In the genomic region with DNA sequence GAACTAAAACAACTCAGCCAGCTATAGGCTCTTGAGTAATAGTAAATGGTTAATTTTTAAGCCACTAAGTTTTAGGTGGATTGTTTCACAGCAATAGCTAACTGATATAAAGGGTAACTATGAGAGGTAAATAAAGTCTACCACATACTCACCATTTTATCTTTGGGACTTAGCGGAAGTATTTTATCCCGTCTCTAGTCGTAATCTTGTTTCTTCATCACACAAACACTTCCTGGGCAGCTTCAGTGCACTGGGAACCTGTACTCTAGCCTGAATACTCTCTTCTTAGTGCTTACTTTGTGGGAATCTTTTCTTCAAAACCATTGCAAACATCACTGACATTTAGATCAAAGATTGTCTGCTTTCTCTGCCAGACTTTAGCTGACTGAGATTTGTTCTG, we compare ENCODE assay signal across 20 cellular contexts.
"Had no signal": no experiment of that assay in that cellular context is flagged by ENCODE, and none has a peak within 500 bp of the region (broad histone marks: within the 10 kb centered on the region; RNA-seq: fewer than 3 reads in every experiment).

No MANE protein-coding gene starts in this region.

- H3K27ac Mint-ChIP-seq: immature natural killer cell, mesothelial cell of epicardium had no signal

- ATAC-seq: foreskin keratinocyte, gastroesophageal sphincter, heart left ventricle, left lung, left ventricle myocardium superior, lower lobe of right lung had no signal

- H3K79me2 ChIP-seq: hepatocyte had no signal

- H3K36me3 ChIP-seq: esophagus muscularis mucosa, gastroesophageal sphincter, heart left ventricle, left lung, lower lobe of right lung had no signal

- H3K4me1 Mint-ChIP-seq: immature natural killer cell, mesothelial cell of epicardium had no signal

- H3K4me3 ChIP-seq: coronary artery, dorsolateral prefrontal cortex, esophagus muscularis mucosa, gastroesophageal sphincter, heart left ventricle, hepatocyte, left lung, lower lobe of right lung had no signal

- H3K9me3 ChIP-seq: esophagus muscularis mucosa, gastroesophageal sphincter, heart left ventricle, left lung, lower lobe of right lung had no signal

- H3K4me1 ChIP-seq: esophagus muscularis mucosa, foreskin keratinocyte, gastroesophageal sphincter, left lung, lower lobe of right lung had no signal

- H3K27ac ChIP-seq: coronary artery, dorsolateral prefrontal cortex, esophagus muscularis mucosa, foreskin keratinocyte, gastroesophageal sphincter, heart left ventricle, hepatocyte, left lung, lower lobe of right lung had no signal

- H3K4me3 Mint-ChIP-seq: immature natural killer cell, mesothelial cell of epicardium had no signal

- DNase-seq: dermis blood vessel endothelial cell; dorsolateral prefrontal cortex; effector CD4-positive, alpha-beta T cell; effector memory CD4-positive, alpha-beta T cell; foreskin keratinocyte; heart left ventricle; hypothalamus; immature natural killer cell; islet precursor cell; kidney; kidney glomerular epithelial cell; left lung; left ventricle myocardium superior; lower lobe of right lung; mesenchymal stem cell had no signal

- H2AFZ ChIP-seq: hepatocyte had no signal

- H3K4me2 ChIP-seq: hepatocyte had no signal

- H3K27me3 ChIP-seq: esophagus muscularis mucosa, foreskin keratinocyte, gastroesophageal sphincter, heart left ventricle, hepatocyte, left lung had no signal

- H3K36me3 Mint-ChIP-seq: immature natural killer cell, mesothelial cell of epicardium had no signal

- H3K9me3 Mint-ChIP-seq: mesothelial cell of epicardium had no signal
